ENCODE assay signal across 1 cellular context in genomic region chr3:111727843-111728565, GRCh38.
TF ChIP-seq lines count a peak whose summit lies in the region.

No MANE protein-coding gene starts in this region.

TF ChIP-seq in HepG2, 621 proteins besides CTCF, POLR2A, EP300 and RAD21 (continued from another document):
- TF ChIP-seq ZBTB4 (CRISPR knock-in tag; IDR thresholded peaks at IDR 0.05; ENCODE audit: borderline replicate concordance) (no peak), PAXIP1 (CRISPR knock-in tag; conservative IDR thresholded peaks at IDR 0.05) (0 out of 2 replicates have a peak, but pooled peaks have one; percentile 14), MAFF (IDR thresholded peaks at IDR 0.05; ENCODE audit: low read depth, low read length) (peak; percentile 66), ZNF646 (CRISPR knock-in tag; IDR thresholded peaks at IDR 0.05) (peak; percentile 72)
